ENCODE assay signal across 34 cellular contexts in genomic region chr13:73477441-73477840, GRCh38.
"Had no signal": no experiment of that assay in that cellular context is flagged by ENCODE, and none has a peak within 500 bp of the region (broad histone marks: within the 10 kb centered on the region; RNA-seq: fewer than 3 reads in every experiment).

No MANE protein-coding gene starts in this region.

- H3K9me3 ChIP-seq: MG63 had no signal

- DNase-seq: Karpas-422, Kasumi-1, KG1, MG63, MM.1S, MV-4-11, NCI-H1048, NCI-H1092, NCI-H1092 treated with DMSO at 0.1 percent for 48 hours, NCI-H1105, NCI-H1105 treated with DMSO at 0.1 percent for 48 hours, NCI-H1417, NCI-H1417 treated with DMSO at 0.1 percent for 48 hours, NCI-H1436, NCI-H1436 treated with DMSO at 0.1 percent for 48 hours, NCI-H146, NCI-H1694, NCI-H1694 treated with DMSO at 0.1 percent for 48 hours, NCI-H187, NCI-H187 treated with DMSO at 0.1 percent for 48 hours, NCI-H1930, NCI-H2029, NCI-H2029 treated with DMSO at 0.1 percent for 48 hours, NCI-H2081, NCI-H2081 treated with DMSO at 0.1 percent for 48 hours, NCI-H2107, NCI-H2171, NCI-H2171 treated with DMSO at 0.1 percent for 48 hours, NCI-H2227 treated with DMSO at 0.1 percent for 48 hours, NCI-H226, NCI-H345, NCI-H446, NCI-H446 treated with DMSO at 0.1 percent for 48 hours, NCI-H510A treated with DMSO at 0.1 percent for 48 hours had no signal

- H3K36me3 ChIP-seq: MG63 had no signal

- H3K4me3 ChIP-seq: MG63 had no signal
